In the genomic region with DNA sequence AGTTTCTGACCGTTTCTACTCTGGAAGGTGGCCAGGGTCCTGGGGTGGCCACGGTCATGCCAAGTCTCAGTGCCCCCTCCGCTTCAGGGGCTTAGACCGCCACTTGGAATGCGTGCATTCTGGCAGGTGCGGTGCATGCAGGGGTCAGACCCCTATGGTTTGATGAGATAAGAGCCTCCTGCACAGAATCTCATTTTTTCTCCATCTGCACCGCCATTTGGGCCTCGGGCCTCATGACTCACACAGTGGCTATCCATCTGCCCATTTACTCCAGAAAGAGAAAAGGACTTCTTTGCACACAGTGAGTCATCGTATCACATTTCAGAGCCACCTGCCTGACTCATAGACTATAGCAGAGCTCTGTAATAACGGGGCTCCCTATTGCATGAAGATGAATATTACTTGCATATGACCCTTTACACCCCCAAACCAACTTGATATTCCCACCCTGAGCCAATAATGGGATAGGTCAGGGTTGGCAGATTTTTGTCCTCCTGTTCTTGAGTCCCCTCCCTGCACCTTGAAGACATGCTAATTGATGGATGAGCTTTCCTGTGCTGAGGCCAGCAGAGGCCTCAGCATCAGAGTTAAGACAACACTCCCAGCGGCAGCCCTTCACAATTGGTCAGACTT, we compare ENCODE assay signal across 10 cellular contexts.
DNase-seq lines count a peak whose midpoint lies in the region; FAIRE-seq and TF ChIP-seq lines count a peak whose summit lies in the region.
"Had no signal": no experiment of that assay in that cellular context is flagged by ENCODE, and none has a peak within 500 bp of the region (broad histone marks: within the 10 kb centered on the region; RNA-seq: fewer than 3 reads in every experiment).

No MANE protein-coding gene starts in this region.

- no peak for TF ChIP-seq POLR2A in esophagus muscularis mucosa (IDR thresholded peaks at IDR 0.05; ENCODE audit: low read depth)

- no peaks in the 10 kb centered on the region for H3K27me3 ChIP-seq in esophagus muscularis mucosa
- H3K27me3 ChIP-seq: BLaER1 had no signal

- WGBS in esophagus muscularis mucosa = 78% methylated on average over 11 of the region's 11 CpGs

- no peaks in the 10 kb centered on the region for H3K36me3 ChIP-seq in esophagus muscularis mucosa
- H3K36me3 ChIP-seq: BLaER1 had no signal

- H3K9me3 ChIP-seq in esophagus muscularis mucosa = no peaks in the 10 kb centered on the region

- peaks cover 3 to 36% (median 28%) of the 10 kb centered on the region in 4 donors for H3K4me1 ChIP-seq in esophagus muscularis mucosa
- H3K4me1 ChIP-seq: BLaER1 had no signal

- DNase-seq in NCI-H510A treated with DMSO at 0.1 percent for 48 hours (lab: John Stamatoyannopoulos, UW) (peak; percentile 43), NCI-H510A (lab: John Stamatoyannopoulos, UW) (no peak), RCC 7860 (ENCODE audit: low spot score) (peak; percentile 97), fibroblast of peridontal ligament (ENCODE audit: extremely low read depth) (peak; percentile 82), D341Med (ENCODE audit: low spot score) (no peak), esophagus muscularis mucosa (ENCODE audit: extremely low spot score) (no peak), DMS79 treated with DMSO at 0.1 percent for 48 hours (lab: John Stamatoyannopoulos, UW) (no peak)
- DNase-seq: NCI-H1694 had no signal

- peak overlapping the region; percentile 42 for H3K27ac ChIP-seq in temporal lobe (ENCODE audit: low read depth, low read length)
- no peak overlapping the region for H3K27ac ChIP-seq in esophagus muscularis mucosa (replicated peaks in 1 of 4)
- H3K27ac ChIP-seq: BLaER1 had no signal

- intact Hi-C loops in esophagus muscularis mucosa (cut with DNase I) = no loop called here

- peak; percentile 97 for FAIRE-seq in RCC 7860 (lab: Jason Lieb, UNC)

- no peak for TF ChIP-seq EP300 in esophagus muscularis mucosa (IDR thresholded peaks at IDR 0.05)

- TF ChIP-seq CTCF in esophagus muscularis mucosa (IDR thresholded peaks at IDR 0.05) = no peak

- H3K4me3 ChIP-seq in esophagus muscularis mucosa = no peak overlapping the region
- H3K4me3 ChIP-seq: BLaER1 had no signal

Comparison
In these comparisons a context has a peak if more than half of its experiments do, and no peak if none do; other contexts are left out.
1. DNase-seq: peak in NCI-H510A treated with DMSO at 0.1 percent for 48 hours (single experiment), RCC 7860 (single experiment) and fibroblast of peridontal ligament (single experiment); none in NCI-H510A (single experiment), D341Med (single experiment), esophagus muscularis mucosa (single experiment) and DMS79 treated with DMSO at 0.1 percent for 48 hours (single experiment).